17 cellular contexts compared by ENCODE assay signal in the genomic region with DNA sequence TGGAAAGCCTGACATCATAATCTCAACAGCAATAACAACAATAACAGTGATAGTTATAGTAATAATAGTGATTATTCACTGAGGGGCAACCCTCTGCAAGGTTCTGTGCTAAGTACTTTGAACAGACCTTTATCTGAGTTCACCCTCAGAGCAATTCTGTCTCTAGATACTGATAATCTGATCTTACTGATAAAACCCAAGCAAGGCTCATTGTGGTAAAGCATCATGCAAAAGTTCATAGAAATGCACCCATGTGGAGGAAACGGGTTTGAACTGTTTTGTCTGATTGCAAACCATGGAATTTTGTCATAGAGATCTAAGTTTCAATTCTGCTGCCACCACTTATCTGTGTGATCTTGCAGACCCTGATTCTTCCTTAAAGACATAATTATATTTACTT. TPM values are rescaled to one million over a fixed set of nuclear protein-coding genes. Genes with fewer than 3 reads are reported as not detected.
"Had no signal": no experiment of that assay in that cellular context is flagged by ENCODE, and none has a peak within 500 bp of the region (broad histone marks: within the 10 kb centered on the region; RNA-seq: fewer than 3 reads in every experiment).

No MANE protein-coding gene starts in this region.

- H3K27ac ChIP-seq: body of pancreas, foreskin keratinocyte, right lobe of liver, SK-N-MC, spleen had no signal

- H3K4me3 Mint-ChIP-seq: activated CD4-positive, alpha-beta T cell treated with anti-CD3 and anti-CD28 coated beads, Interleukin-2, amount 10 ng/mL, durations not matched to agents 24 days and 14 days; activated naive CD8-positive, alpha-beta T cell; neural progenitor cell had no signal

- H3K9me3 Mint-ChIP-seq: activated CD4-positive, alpha-beta T cell treated with anti-CD3 and anti-CD28 coated beads, Interleukin-2, amount 10 ng/mL, durations not matched to agents 24 days and 14 days; neural progenitor cell had no signal

- ATAC-seq: body of pancreas, foreskin keratinocyte, left lung, right lobe of liver had no signal

- H3K4me1 ChIP-seq: foreskin keratinocyte had no signal

- H3K36me3 Mint-ChIP-seq: activated naive CD8-positive, alpha-beta T cell; neural progenitor cell had no signal

- H3K27me3 ChIP-seq: body of pancreas, dorsolateral prefrontal cortex, left lung, neural progenitor cell, right lobe of liver, spleen, tibial nerve had no signal

- H3K9me3 ChIP-seq: body of pancreas, left lung, right lobe of liver, spleen, tibial nerve had no signal

- H3K9ac ChIP-seq: neural progenitor cell had no signal

- H3K4me2 ChIP-seq: neural progenitor cell had no signal

- H3K27ac Mint-ChIP-seq: activated CD4-positive, alpha-beta T cell treated with anti-CD3 and anti-CD28 coated beads, Interleukin-2, amount 10 ng/mL, durations not matched to agents 24 days and 14 days; activated naive CD8-positive, alpha-beta T cell; neural progenitor cell had no signal

- H3K36me3 ChIP-seq: left lung, neural progenitor cell, right lobe of liver, spleen, tibial nerve had no signal

- H3K4me3 ChIP-seq: body of pancreas, dorsolateral prefrontal cortex, left lung, neural progenitor cell, right lobe of liver, SK-N-MC, spleen, tibial nerve had no signal

- DNase-seq: activated CD4-positive, alpha-beta T cell treated with anti-CD3 and anti-CD28 coated beads, Interleukin-2, amount 10 ng/mL, durations not matched to agents 24 days and 14 days; activated CD8-positive, alpha-beta memory T cell treated with anti-CD3 and anti-CD28 coated beads for 24 hours; amygdala; body of pancreas; caudate nucleus; dorsolateral prefrontal cortex; foreskin keratinocyte; head of caudate nucleus; left lung; right lobe of liver; spleen; stimulated activated naive CD4-positive, alpha-beta T cell had no signal

- H3K27me3 Mint-ChIP-seq: activated CD4-positive, alpha-beta T cell treated with anti-CD3 and anti-CD28 coated beads, Interleukin-2, amount 10 ng/mL, durations not matched to agents 24 days and 14 days had no signal

- H2AFZ ChIP-seq: neural progenitor cell had no signal

RNA-seq across cellular contexts. Expression of a gene that starts 1.3 kb away (rescaled TPM):
- total RNA-seq: foreskin keratinocyte, lung microvascular endothelial cell had no signal
- polyA plus RNA-seq: foreskin keratinocyte had no signal
